12 cellular contexts compared by ENCODE assay signal in the genomic region with DNA sequence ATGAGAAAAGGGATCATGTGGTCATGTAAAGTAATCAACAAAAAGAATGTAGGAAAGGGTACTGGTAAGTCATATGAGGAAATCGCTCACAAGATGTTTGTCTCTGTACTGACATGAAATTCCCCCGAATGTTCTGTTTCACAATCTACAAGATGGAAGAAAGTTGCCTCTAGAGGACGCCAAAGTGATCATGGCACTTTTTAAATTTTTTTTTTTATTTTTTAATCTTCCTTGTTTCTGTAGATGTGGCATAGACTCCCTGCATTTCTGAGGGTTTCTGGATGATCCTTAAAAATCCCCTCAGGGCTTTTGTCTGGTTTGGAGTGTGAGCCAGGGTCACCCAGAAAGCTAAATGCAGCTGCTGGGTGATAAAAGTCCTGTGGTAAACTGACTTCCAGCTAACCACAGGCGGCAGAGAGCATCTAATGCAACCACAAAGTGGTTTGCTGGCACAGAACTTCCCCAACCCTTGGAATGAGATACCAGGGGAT.
A peak's percentile ranks its signal among the peaks of the same experiment; 100 is the strongest.
DNase-seq lines count a peak whose midpoint lies in the region; ATAC-seq, FAIRE-seq and TF ChIP-seq lines count a peak whose summit lies in the region.
"Had no signal": no experiment of that assay in that cellular context is flagged by ENCODE, and none has a peak within 500 bp of the region (broad histone marks: within the 10 kb centered on the region; RNA-seq: fewer than 3 reads in every experiment).

No MANE protein-coding gene starts in this region.

- no peak for ATAC-seq in HG02798 (IDR thresholded peaks at IDR 0.05; ENCODE audit: poor library complexity, unreplicated experiment)
- ATAC-seq: left colon; stimulated activated naive CD8-positive, alpha-beta T cell treated with anti-CD3 and anti-CD28 coated beads, Interleukin-15, Interleukin-2, amounts not matched to agents 100 U/mL and 50 U/mL, for 24 hours had no signal

- TF ChIP-seq CTCF in AG09309 (IDR thresholded peaks at IDR 0.05; ENCODE audit: control insufficient read depth, insufficient read depth, low read depth, low read length, missing control alignments) (peak; percentile 64), HFF-Myc (IDR thresholded peaks at IDR 0.05; ENCODE audit: low read depth, low read length, missing control alignments) (peak; percentile 58), epithelial cell of proximal tubule (conservative IDR thresholded peaks at IDR 0.05; ENCODE audit: low read depth, low read length) (peak; percentile 39)

- H3K4me3 Mint-ChIP-seq in CD8-positive, alpha-beta memory T cell, result no peak overlapping the region
- H3K4me3 Mint-ChIP-seq: dendritic cell treated with granulocyte-macrophage colony-stimulating factor and Interleukin-4, amounts not matched to agents 40 ng/mL and 50 ng/mL, for 4 days had no signal

- no peaks in the 10 kb centered on the region for H3K27me3 Mint-ChIP-seq in CD8-positive, alpha-beta memory T cell
- H3K27me3 Mint-ChIP-seq: dendritic cell treated with granulocyte-macrophage colony-stimulating factor and Interleukin-4, amounts not matched to agents 40 ng/mL and 50 ng/mL, for 4 days had no signal

- H3K9me3 Mint-ChIP-seq in CD8-positive, alpha-beta memory T cell, result peaks cover 0 to 3% (median 0%) of the 10 kb centered on the region in 5 donors
- H3K9me3 Mint-ChIP-seq: dendritic cell treated with granulocyte-macrophage colony-stimulating factor and Interleukin-4, amounts not matched to agents 40 ng/mL and 50 ng/mL, for 4 days had no signal

- POLR2A ChIA-PET in CD8-positive, alpha-beta memory T cell (lab: Charles Lee), result no interaction called here

- no peaks in the 10 kb centered on the region for H3K36me3 ChIP-seq in CD8-positive, alpha-beta memory T cell (ENCODE audit: insufficient read depth, low read length)

- H3K27ac ChIP-seq in CD8-positive, alpha-beta memory T cell (ENCODE audit: low read depth, low read length), result no peak overlapping the region

- peak overlapping the region in 2 of 8 donors; percentile 21 to 55 for H3K27ac Mint-ChIP-seq in CD8-positive, alpha-beta memory T cell
- H3K27ac Mint-ChIP-seq: dendritic cell treated with granulocyte-macrophage colony-stimulating factor and Interleukin-4, amounts not matched to agents 40 ng/mL and 50 ng/mL, for 4 days had no signal

- FAIRE-seq in RCC 7860 (lab: Jason Lieb, UNC), result no peak

- CTCF ChIA-PET in CD8-positive, alpha-beta memory T cell (lab: Charles Lee), result no interaction called here

- no peaks in the 10 kb centered on the region for H3K9me3 ChIP-seq in CD8-positive, alpha-beta memory T cell (ENCODE audit: low read length)

- no peak overlapping the region for H3K4me3 ChIP-seq in AG09309 (ENCODE audit: control insufficient read depth, low read depth, low read length)
- no peak overlapping the region for H3K4me3 ChIP-seq in HFF-Myc (replicated peaks; ENCODE audit: low read depth, low read length)
- no peak overlapping the region for H3K4me3 ChIP-seq in epithelial cell of proximal tubule (ENCODE audit: low read depth, low read length)
- H3K4me3 ChIP-seq in CD8-positive, alpha-beta memory T cell (ENCODE audit: low read length), result no peak overlapping the region

- DNase-seq in AG09309 (ENCODE audit: low read depth) (peak; percentile 95), HFF-Myc (ENCODE audit: extremely low read depth, low read depth) (peak; percentile 89), RCC 7860 (ENCODE audit: low spot score) (peak; percentile 9), epithelial cell of proximal tubule (ENCODE audit: low read depth) (no peak), posterior vena cava (ENCODE audit: low spot score) (no peak), nucleus accumbens (lab: John Stamatoyannopoulos, UW) (no peak)
- no peak for DNase-seq in CD8-positive, alpha-beta memory T cell
- DNase-seq: left colon; NCI-H69; stimulated activated naive CD8-positive, alpha-beta T cell treated with anti-CD3 and anti-CD28 coated beads, Interleukin-15, Interleukin-2, amounts not matched to agents 100 U/mL and 50 U/mL, for 24 hours had no signal

- no peaks in the 10 kb centered on the region for H3K27me3 ChIP-seq in CD8-positive, alpha-beta memory T cell (ENCODE audit: insufficient read depth, low read length, poor library complexity, severe bottlenecking)

- H3K4me1 Mint-ChIP-seq in CD8-positive, alpha-beta memory T cell, result peaks cover 2 to 3% (median 3%) of the 10 kb centered on the region in 3 donors

- intact Hi-C loops in posterior vena cava (cut with DNase I), result no loop called here

- no peaks in the 10 kb centered on the region for H3K4me1 ChIP-seq in CD8-positive, alpha-beta memory T cell (ENCODE audit: insufficient read depth, low read length)

- peaks cover 0 to 5% (median 0%) of the 10 kb centered on the region in 3 donors for H3K36me3 Mint-ChIP-seq in CD8-positive, alpha-beta memory T cell

Comparison
In these comparisons a context has a peak if more than half of its experiments do, and no peak if none do; other contexts are left out.
1. DNase-seq: peak in AG09309 (single experiment), HFF-Myc (single experiment) and RCC 7860 (single experiment); none in epithelial cell of proximal tubule (single experiment), CD8-positive, alpha-beta memory T cell (0 of 5), posterior vena cava (single experiment) and nucleus accumbens (0 of 56).
2. Peak in every context shown above with its lines, with median percentiles within 50 percentile points of each other: CTCF ChIP-seq.